ENCODE assay signal across 12 cellular contexts in genomic region chr2:237540823-237541222, GRCh38. TPM values are rescaled to one million over a fixed set of nuclear protein-coding genes. Genes with fewer than 3 reads are reported as not detected.
DNase-seq lines count a peak whose midpoint lies in the region; ATAC-seq, FAIRE-seq and TF ChIP-seq lines count a peak whose summit lies in the region.
"Had no signal": no experiment of that assay in that cellular context is flagged by ENCODE, and none has a peak within 500 bp of the region (broad histone marks: within the 10 kb centered on the region; RNA-seq: fewer than 3 reads in every experiment).

No MANE protein-coding gene starts in this region.

- CTCF ChIA-PET in CD4-positive, alpha-beta memory T cell (lab: Charles Lee; ENCODE audit: partially characterized antibody): interaction anchor here (1.8 kb wide), 1 partner anchor 28 kb away, joined by 5 read pairs; no protein-coding TSS in a partner anchor

- no peaks in the 10 kb centered on the region for H3K4me1 ChIP-seq in pancreas
- no peaks in the 10 kb centered on the region for H3K4me1 ChIP-seq in CD4-positive, alpha-beta memory T cell (ENCODE audit: insufficient read depth, low read length)

- H3K9me3 ChIP-seq in pancreas: no peaks in the 10 kb centered on the region
- no peaks in the 10 kb centered on the region for H3K9me3 ChIP-seq in CD4-positive, alpha-beta memory T cell (ENCODE audit: control insufficient read depth in 1 of 2, low read length in 2 of 2)

- peak in 3 of 4 donors; percentile 16 to 64 (median 53) for ATAC-seq in pancreas
- ATAC-seq in HG02571 (IDR thresholded peaks at IDR 0.05; ENCODE audit: unreplicated experiment): no peak
- no peak for ATAC-seq in GM18498 (IDR thresholded peaks at IDR 0.05; ENCODE audit: unreplicated experiment)

- H3K36me3 ChIP-seq in pancreas: no peaks in the 10 kb centered on the region
- no peaks in the 10 kb centered on the region for H3K36me3 ChIP-seq in CD4-positive, alpha-beta memory T cell (ENCODE audit: insufficient read depth, low read length)

- no peaks in the 10 kb centered on the region for H3K36me3 Mint-ChIP-seq in CD4-positive, alpha-beta memory T cell
- H3K36me3 Mint-ChIP-seq: activated naive CD4-positive, alpha-beta T cell treated with anti-CD3 and anti-CD28 coated beads, Interleukin-2, amount 50 U/mL, for 24 hours had no signal

- H3K4me1 Mint-ChIP-seq in CD4-positive, alpha-beta memory T cell: no peaks in the 10 kb centered on the region
- H3K4me1 Mint-ChIP-seq: activated naive CD4-positive, alpha-beta T cell treated with anti-CD3 and anti-CD28 coated beads, Interleukin-2, amount 50 U/mL, for 24 hours had no signal

- no peak for FAIRE-seq in pancreas (lab: Jason Lieb, UNC)

- 60 to 65% methylated on average over 6 of the region's 6 CpGs for WGBS in pancreas, 2 donors

- H3K4me3 ChIP-seq in cardiac fibroblast (replicated peaks in 1 of 2; ENCODE audit: low read depth in 2 of 2, low read length in 2 of 2) (no peak overlapping the region), pancreas (no peak overlapping the region)
- no peak overlapping the region for H3K4me3 ChIP-seq in CD4-positive, alpha-beta memory T cell (ENCODE audit: low read length in 2 of 2)

- DNase-seq in GM04503 (ENCODE audit: low read depth): peak; percentile 16
- peak; percentile 4 for DNase-seq in NCI-H2171 (lab: John Stamatoyannopoulos, UW)
- peak; percentile 60 to 79 for DNase-seq in cardiac fibroblast (ENCODE audit: low read depth in 2 of 2)
- DNase-seq in pancreas: no peak
- no peak for DNase-seq in CD4-positive, alpha-beta memory T cell
- DNase-seq in GM20000 (ENCODE audit: low spot score): no peak
- DNase-seq: SIG-M5; stimulated activated CD4-positive, alpha-beta T cell treated with anti-CD3 and anti-CD28 coated beads, Interleukin-4, amount 100 ng/mL, for 24 hours had no signal

- no peak for TF ChIP-seq CTCF in cardiac fibroblast (IDR thresholded peaks at IDR 0.05; ENCODE audit: low read depth, low read length)
- TF ChIP-seq CTCF in pancreas (IDR thresholded peaks at IDR 0.05): no peak
- no peak for TF ChIP-seq CTCF in GM20000 (IDR thresholded peaks at IDR 0.05; ENCODE audit: extremely low read depth, missing control alignments)

- no peak overlapping the region for H3K27ac ChIP-seq in pancreas
- H3K27ac ChIP-seq in CD4-positive, alpha-beta memory T cell (ENCODE audit: low read depth, low read length): no peak overlapping the region

- H3K27me3 Mint-ChIP-seq in CD4-positive, alpha-beta memory T cell: peaks cover 3 to 15% of the 10 kb centered on the region in 2 donors
- H3K27me3 Mint-ChIP-seq: activated naive CD4-positive, alpha-beta T cell treated with anti-CD3 and anti-CD28 coated beads, Interleukin-2, amount 50 U/mL, for 24 hours had no signal

- no peaks in the 10 kb centered on the region for H3K27me3 ChIP-seq in pancreas
- no peaks in the 10 kb centered on the region for H3K27me3 ChIP-seq in CD4-positive, alpha-beta memory T cell (ENCODE audit: insufficient read depth, low read length)

- no peak overlapping the region for H3K27ac Mint-ChIP-seq in CD4-positive, alpha-beta memory T cell
- H3K27ac Mint-ChIP-seq: activated naive CD4-positive, alpha-beta T cell treated with anti-CD3 and anti-CD28 coated beads, Interleukin-2, amount 50 U/mL, for 24 hours had no signal

- H3K4me3 Mint-ChIP-seq in CD4-positive, alpha-beta memory T cell: no peak overlapping the region
- H3K4me3 Mint-ChIP-seq: activated naive CD4-positive, alpha-beta T cell treated with anti-CD3 and anti-CD28 coated beads, Interleukin-2, amount 50 U/mL, for 24 hours had no signal

- POLR2A ChIA-PET in CD4-positive, alpha-beta memory T cell (lab: Charles Lee; ENCODE audit: partially characterized antibody): interaction anchor here (0.5 kb wide), 1 partner anchor 462 kb away, joined by 3 read pairs; no protein-coding TSS in a partner anchor

- no peaks in the 10 kb centered on the region for H3K9me3 Mint-ChIP-seq in CD4-positive, alpha-beta memory T cell
- H3K9me3 Mint-ChIP-seq: activated naive CD4-positive, alpha-beta T cell treated with anti-CD3 and anti-CD28 coated beads, Interleukin-2, amount 50 U/mL, for 24 hours had no signal

- intact Hi-C loops in pancreas (cut with DNase I): no loop called here
- intact Hi-C loops in CD4-positive, alpha-beta memory T cell (cut with micrococcal nuclease): no loop called here

RNA-seq across cellular contexts. Expression of gene PRLH, which starts 25.6 kb away (rescaled TPM):
- total RNA-seq in pancreas: not detected
- not detected for polyA plus RNA-seq in pancreas
- not detected for total RNA-seq in CD4-positive, alpha-beta memory T cell
- not detected for polyA plus RNA-seq in CD4-positive, alpha-beta memory T cell
- total RNA-seq: kidney epithelial cell had no signal

RNA-seq across cellular contexts. Expression of gene RAB17, which starts 49.7 kb away (rescaled TPM):
- total RNA-seq in pancreas: 10 to 100 TPM; 19.2 to 40.5 (median 28.2) TPM
- polyA plus RNA-seq in pancreas: 100 to 1,000 TPM in 1 of 2 donors, 10 to 100 TPM in 1; 97.9 to 130 TPM
- not detected for total RNA-seq in CD4-positive, alpha-beta memory T cell
- polyA plus RNA-seq in CD4-positive, alpha-beta memory T cell: not detected

RNA-seq across cellular contexts. Expression of gene MLPH, which starts 53.8 kb away (rescaled TPM):
- 10 to 100 TPM in 5 of 6 donors, 1 to 10 TPM in 1; 6.2 to 25.3 (median 13.1) TPM for total RNA-seq in pancreas
- polyA plus RNA-seq in pancreas: 10 to 100 TPM; 28.1 to 45.2 TPM
- total RNA-seq in CD4-positive, alpha-beta memory T cell: not detected
- not detected for polyA plus RNA-seq in CD4-positive, alpha-beta memory T cell

Comparison
In these comparisons a context has a peak if more than half of its experiments do, and no peak if none do; other contexts are left out.
1. DNase-seq: peak in GM04503 (single experiment), NCI-H2171 (single experiment) and cardiac fibroblast (2 of 2); none in pancreas (0 of 6), CD4-positive, alpha-beta memory T cell (0 of 5) and GM20000 (single experiment).
2. ATAC-seq: peak in pancreas (3 of 4); none in HG02571 (single experiment) and GM18498 (single experiment).
3. RNA of gene RAB17, which starts 49.7 kb away (total RNA-seq): 19.2 to 40.5 TPM in pancreas; not detected in CD4-positive, alpha-beta memory T cell; every median in the first group is over 10 times any median in the second.
4. RNA of gene MLPH, which starts 53.8 kb away (total RNA-seq): 6.2 to 25.3 TPM in pancreas; not detected in CD4-positive, alpha-beta memory T cell; every median in the first group is over 4 times any median in the second.